1 cellular context compared by ENCODE assay signal in the genomic region with DNA sequence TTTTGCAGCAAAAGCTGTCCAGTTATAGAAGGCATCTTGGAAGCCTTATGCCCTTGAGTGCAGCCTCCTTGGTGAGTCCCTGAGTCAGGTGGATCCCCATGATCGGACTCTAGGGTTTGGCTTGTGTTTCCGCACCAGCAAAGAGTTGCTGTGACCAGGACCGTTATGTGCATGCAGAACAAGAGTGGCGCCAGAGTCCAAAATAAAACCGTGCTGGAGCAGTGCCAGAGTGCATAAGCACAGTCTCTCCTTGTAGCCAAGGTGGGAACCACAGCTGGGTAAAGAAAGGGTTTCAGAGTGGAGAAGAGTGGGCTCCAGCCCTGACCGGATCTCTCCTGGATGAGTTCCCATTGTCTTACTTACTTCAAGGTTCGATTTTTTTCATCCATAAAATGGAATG.
TF ChIP-seq lines count a peak whose summit lies in the region.

No MANE protein-coding gene starts in this region.

TF ChIP-seq in HepG2, 621 proteins besides CTCF, POLR2A, EP300 and RAD21 (continued from another document and continues in another):
- TF ChIP-seq, protein P1, sequence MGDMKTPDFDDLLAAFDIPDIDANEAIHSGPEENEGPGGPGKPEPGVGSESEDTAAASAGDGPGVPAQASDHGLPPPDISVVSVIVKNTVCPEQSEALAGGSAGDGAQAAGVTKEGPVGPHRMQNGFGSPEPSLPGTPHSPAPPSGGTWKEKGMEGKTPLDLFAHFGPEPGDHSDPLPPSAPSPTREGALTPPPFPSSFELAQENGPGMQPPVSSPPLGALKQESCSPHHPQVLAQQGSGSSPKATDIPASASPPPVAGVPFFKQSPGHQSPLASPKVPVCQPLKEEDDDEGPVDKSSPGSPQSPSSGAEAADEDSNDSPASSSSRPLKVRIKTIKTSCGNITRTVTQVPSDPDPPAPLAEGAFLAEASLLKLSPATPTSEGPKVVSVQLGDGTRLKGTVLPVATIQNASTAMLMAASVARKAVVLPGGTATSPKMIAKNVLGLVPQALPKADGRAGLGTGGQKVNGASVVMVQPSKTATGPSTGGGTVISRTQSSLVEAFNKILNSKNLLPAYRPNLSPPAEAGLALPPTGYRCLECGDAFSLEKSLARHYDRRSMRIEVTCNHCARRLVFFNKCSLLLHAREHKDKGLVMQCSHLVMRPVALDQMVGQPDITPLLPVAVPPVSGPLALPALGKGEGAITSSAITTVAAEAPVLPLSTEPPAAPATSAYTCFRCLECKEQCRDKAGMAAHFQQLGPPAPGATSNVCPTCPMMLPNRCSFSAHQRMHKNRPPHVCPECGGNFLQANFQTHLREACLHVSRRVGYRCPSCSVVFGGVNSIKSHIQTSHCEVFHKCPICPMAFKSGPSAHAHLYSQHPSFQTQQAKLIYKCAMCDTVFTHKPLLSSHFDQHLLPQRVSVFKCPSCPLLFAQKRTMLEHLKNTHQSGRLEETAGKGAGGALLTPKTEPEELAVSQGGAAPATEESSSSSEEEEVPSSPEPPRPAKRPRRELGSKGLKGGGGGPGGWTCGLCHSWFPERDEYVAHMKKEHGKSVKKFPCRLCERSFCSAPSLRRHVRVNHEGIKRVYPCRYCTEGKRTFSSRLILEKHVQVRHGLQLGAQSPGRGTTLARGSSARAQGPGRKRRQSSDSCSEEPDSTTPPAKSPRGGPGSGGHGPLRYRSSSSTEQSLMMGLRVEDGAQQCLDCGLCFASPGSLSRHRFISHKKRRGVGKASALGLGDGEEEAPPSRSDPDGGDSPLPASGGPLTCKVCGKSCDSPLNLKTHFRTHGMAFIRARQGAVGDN (CRISPR knock-in tag; IDR thresholded peaks at IDR 0.05), result peak; percentile 44; the same call in 1 of the 2 replicates
- TF ChIP-seq ZBTB38 (CRISPR knock-in tag; IDR thresholded peaks at IDR 0.05) (peak; percentile 97), ZNF550 (CRISPR knock-in tag; IDR thresholded peaks at IDR 0.05; ENCODE audit: borderline replicate concordance) (no peak), STAT5B (CRISPR knock-in tag; IDR thresholded peaks at IDR 0.05) (no peak), NFIC (IDR thresholded peaks at IDR 0.05; ENCODE audit: low read length) (0 out of 2 replicates have a peak, but pooled peaks have one; percentile 38), ZNF326 (CRISPR knock-in tag; IDR thresholded peaks at IDR 0.05; ENCODE audit: borderline replicate concordance) (no peak), ZFP36L2 (CRISPR knock-in tag; IDR thresholded peaks at IDR 0.05) (no peak), TRIM24 (CRISPR knock-in tag; IDR thresholded peaks at IDR 0.05) (0 out of 2 replicates have a peak, but pooled peaks have one; percentile 42), ISL2 (CRISPR knock-in tag; IDR thresholded peaks at IDR 0.05) (0 out of 2 replicates have a peak, but pooled peaks have one; percentile 19), ZNF546 (CRISPR knock-in tag; conservative IDR thresholded peaks at IDR 0.05) (no peak), NFATC3 (CRISPR knock-in tag; IDR thresholded peaks at IDR 0.05) (no peak), ZNF331 (CRISPR knock-in tag; IDR thresholded peaks at IDR 0.05) (no peak), ZNF891 (CRISPR knock-in tag; IDR thresholded peaks at IDR 0.05) (0 out of 2 replicates have a peak, but pooled peaks have one; percentile 45), NR2F6 (IDR thresholded peaks at IDR 0.05) (no peak), NR2F6 (CRISPR knock-in tag; IDR thresholded peaks at IDR 0.05) (0 out of 2 replicates have a peak, but pooled peaks have one; percentile 5), ZNF557 (CRISPR knock-in tag; IDR thresholded peaks at IDR 0.05) (no peak), SYNCRIP (IDR thresholded peaks at IDR 0.05; ENCODE audit: insufficient read depth, low read depth, low read length) (no peak), PITX1 (CRISPR knock-in tag; IDR thresholded peaks at IDR 0.05) (no peak), ZNF101 (CRISPR knock-in tag; IDR thresholded peaks at IDR 0.05; ENCODE audit: borderline replicate concordance, low read depth) (no peak), ZFP1 (CRISPR knock-in tag; IDR thresholded peaks at IDR 0.05) (0 out of 2 replicates have a peak, but pooled peaks have one; percentile 28), RBAK (CRISPR knock-in tag; IDR thresholded peaks at IDR 0.05) (0 out of 2 replicates have a peak, but pooled peaks have one; percentile 17), KDM5B (CRISPR knock-in tag; IDR thresholded peaks at IDR 0.05; ENCODE audit: borderline replicate concordance) (0 out of 2 replicates have a peak, but pooled peaks have one; percentile 18), PCBP2 (optimal IDR thresholded peaks at IDR 0.05; ENCODE audit: low read depth, low read length, poor library complexity, severe bottlenecking) (no peak), ZBTB7A (CRISPR knock-in tag; IDR thresholded peaks at IDR 0.05) (no peak), PHF5A (CRISPR knock-in tag; IDR thresholded peaks at IDR 0.05; ENCODE audit: low read depth, unreplicated experiment) (no peak), SALL1 (CRISPR knock-in tag; IDR thresholded peaks at IDR 0.05) (peak; percentile 37; the same call in 1 of the 2 replicates), HOXA7 (CRISPR knock-in tag; IDR thresholded peaks at IDR 0.05) (no peak), ZNF138 (CRISPR knock-in tag; IDR thresholded peaks at IDR 0.05; ENCODE audit: low read depth) (0 out of 2 replicates have a peak, but pooled peaks have one; percentile 37), HOXD1 (CRISPR knock-in tag; IDR thresholded peaks at IDR 0.05) (no peak)
- TF ChIP-seq, protein P2, sequence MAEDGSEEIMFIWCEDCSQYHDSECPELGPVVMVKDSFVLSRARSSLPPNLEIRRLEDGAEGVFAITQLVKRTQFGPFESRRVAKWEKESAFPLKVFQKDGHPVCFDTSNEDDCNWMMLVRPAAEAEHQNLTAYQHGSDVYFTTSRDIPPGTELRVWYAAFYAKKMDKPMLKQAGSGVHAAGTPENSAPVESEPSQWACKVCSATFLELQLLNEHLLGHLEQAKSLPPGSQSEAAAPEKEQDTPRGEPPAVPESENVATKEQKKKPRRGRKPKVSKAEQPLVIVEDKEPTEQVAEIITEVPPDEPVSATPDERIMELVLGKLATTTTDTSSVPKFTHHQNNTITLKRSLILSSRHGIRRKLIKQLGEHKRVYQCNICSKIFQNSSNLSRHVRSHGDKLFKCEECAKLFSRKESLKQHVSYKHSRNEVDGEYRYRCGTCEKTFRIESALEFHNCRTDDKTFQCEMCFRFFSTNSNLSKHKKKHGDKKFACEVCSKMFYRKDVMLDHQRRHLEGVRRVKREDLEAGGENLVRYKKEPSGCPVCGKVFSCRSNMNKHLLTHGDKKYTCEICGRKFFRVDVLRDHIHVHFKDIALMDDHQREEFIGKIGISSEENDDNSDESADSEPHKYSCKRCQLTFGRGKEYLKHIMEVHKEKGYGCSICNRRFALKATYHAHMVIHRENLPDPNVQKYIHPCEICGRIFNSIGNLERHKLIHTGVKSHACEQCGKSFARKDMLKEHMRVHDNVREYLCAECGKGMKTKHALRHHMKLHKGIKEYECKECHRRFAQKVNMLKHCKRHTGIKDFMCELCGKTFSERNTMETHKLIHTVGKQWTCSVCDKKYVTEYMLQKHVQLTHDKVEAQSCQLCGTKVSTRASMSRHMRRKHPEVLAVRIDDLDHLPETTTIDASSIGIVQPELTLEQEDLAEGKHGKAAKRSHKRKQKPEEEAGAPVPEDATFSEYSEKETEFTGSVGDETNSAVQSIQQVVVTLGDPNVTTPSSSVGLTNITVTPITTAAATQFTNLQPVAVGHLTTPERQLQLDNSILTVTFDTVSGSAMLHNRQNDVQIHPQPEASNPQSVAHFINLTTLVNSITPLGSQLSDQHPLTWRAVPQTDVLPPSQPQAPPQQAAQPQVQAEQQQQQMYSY (CRISPR knock-in tag; IDR thresholded peaks at IDR 0.05), result no peak
- TF ChIP-seq, protein P3, sequence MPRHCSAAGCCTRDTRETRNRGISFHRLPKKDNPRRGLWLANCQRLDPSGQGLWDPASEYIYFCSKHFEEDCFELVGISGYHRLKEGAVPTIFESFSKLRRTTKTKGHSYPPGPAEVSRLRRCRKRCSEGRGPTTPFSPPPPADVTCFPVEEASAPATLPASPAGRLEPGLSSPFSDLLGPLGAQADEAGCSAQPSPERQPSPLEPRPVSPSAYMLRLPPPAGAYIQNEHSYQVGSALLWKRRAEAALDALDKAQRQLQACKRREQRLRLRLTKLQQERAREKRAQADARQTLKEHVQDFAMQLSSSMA (CRISPR knock-in tag; IDR thresholded peaks at IDR 0.05), result no peak
- TF ChIP-seq, protein P4, sequence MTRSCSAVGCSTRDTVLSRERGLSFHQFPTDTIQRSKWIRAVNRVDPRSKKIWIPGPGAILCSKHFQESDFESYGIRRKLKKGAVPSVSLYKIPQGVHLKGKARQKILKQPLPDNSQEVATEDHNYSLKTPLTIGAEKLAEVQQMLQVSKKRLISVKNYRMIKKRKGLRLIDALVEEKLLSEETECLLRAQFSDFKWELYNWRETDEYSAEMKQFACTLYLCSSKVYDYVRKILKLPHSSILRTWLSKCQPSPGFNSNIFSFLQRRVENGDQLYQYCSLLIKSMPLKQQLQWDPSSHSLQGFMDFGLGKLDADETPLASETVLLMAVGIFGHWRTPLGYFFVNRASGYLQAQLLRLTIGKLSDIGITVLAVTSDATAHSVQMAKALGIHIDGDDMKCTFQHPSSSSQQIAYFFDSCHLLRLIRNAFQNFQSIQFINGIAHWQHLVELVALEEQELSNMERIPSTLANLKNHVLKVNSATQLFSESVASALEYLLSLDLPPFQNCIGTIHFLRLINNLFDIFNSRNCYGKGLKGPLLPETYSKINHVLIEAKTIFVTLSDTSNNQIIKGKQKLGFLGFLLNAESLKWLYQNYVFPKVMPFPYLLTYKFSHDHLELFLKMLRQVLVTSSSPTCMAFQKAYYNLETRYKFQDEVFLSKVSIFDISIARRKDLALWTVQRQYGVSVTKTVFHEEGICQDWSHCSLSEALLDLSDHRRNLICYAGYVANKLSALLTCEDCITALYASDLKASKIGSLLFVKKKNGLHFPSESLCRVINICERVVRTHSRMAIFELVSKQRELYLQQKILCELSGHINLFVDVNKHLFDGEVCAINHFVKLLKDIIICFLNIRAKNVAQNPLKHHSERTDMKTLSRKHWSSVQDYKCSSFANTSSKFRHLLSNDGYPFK (CRISPR knock-in tag; IDR thresholded peaks at IDR 0.05; ENCODE audit: borderline replicate concordance), result 0 out of 2 replicates have a peak, but pooled peaks have one; percentile 20
- TF ChIP-seq, protein P5, sequence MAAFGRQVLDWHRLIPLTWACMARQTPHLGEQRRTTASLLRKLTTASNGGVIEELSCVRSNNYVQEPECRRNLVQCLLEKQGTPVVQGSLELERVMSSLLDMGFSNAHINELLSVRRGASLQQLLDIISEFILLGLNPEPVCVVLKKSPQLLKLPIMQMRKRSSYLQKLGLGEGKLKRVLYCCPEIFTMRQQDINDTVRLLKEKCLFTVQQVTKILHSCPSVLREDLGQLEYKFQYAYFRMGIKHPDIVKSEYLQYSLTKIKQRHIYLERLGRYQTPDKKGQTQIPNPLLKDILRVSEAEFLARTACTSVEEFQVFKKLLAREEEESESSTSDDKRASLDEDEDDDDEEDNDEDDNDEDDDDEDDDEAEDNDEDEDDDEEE (CRISPR knock-in tag; IDR thresholded peaks at IDR 0.05), result 0 out of 2 replicates have a peak, but pooled peaks have one; percentile 18
- TF ChIP-seq, protein P6, sequence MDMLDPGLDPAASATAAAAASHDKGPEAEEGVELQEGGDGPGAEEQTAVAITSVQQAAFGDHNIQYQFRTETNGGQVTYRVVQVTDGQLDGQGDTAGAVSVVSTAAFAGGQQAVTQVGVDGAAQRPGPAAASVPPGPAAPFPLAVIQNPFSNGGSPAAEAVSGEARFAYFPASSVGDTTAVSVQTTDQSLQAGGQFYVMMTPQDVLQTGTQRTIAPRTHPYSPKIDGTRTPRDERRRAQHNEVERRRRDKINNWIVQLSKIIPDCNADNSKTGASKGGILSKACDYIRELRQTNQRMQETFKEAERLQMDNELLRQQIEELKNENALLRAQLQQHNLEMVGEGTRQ (IDR thresholded peaks at IDR 0.05; ENCODE audit: low read depth, low read length), result no peak
- TF ChIP-seq, protein P6 (CRISPR knock-in tag; IDR thresholded peaks at IDR 0.05; ENCODE audit: borderline replicate concordance), result no peak
- TF ChIP-seq, protein P7, sequence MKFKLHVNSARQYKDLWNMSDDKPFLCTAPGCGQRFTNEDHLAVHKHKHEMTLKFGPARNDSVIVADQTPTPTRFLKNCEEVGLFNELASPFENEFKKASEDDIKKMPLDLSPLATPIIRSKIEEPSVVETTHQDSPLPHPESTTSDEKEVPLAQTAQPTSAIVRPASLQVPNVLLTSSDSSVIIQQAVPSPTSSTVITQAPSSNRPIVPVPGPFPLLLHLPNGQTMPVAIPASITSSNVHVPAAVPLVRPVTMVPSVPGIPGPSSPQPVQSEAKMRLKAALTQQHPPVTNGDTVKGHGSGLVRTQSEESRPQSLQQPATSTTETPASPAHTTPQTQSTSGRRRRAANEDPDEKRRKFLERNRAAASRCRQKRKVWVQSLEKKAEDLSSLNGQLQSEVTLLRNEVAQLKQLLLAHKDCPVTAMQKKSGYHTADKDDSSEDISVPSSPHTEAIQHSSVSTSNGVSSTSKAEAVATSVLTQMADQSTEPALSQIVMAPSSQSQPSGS (CRISPR knock-in tag; IDR thresholded peaks at IDR 0.05), result no peak
- TF ChIP-seq, protein P8, sequence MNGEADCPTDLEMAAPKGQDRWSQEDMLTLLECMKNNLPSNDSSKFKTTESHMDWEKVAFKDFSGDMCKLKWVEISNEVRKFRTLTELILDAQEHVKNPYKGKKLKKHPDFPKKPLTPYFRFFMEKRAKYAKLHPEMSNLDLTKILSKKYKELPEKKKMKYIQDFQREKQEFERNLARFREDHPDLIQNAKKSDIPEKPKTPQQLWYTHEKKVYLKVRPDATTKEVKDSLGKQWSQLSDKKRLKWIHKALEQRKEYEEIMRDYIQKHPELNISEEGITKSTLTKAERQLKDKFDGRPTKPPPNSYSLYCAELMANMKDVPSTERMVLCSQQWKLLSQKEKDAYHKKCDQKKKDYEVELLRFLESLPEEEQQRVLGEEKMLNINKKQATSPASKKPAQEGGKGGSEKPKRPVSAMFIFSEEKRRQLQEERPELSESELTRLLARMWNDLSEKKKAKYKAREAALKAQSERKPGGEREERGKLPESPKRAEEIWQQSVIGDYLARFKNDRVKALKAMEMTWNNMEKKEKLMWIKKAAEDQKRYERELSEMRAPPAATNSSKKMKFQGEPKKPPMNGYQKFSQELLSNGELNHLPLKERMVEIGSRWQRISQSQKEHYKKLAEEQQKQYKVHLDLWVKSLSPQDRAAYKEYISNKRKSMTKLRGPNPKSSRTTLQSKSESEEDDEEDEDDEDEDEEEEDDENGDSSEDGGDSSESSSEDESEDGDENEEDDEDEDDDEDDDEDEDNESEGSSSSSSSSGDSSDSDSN (CRISPR knock-in tag; IDR thresholded peaks at IDR 0.05), result no peak
- TF ChIP-seq, protein P9, sequence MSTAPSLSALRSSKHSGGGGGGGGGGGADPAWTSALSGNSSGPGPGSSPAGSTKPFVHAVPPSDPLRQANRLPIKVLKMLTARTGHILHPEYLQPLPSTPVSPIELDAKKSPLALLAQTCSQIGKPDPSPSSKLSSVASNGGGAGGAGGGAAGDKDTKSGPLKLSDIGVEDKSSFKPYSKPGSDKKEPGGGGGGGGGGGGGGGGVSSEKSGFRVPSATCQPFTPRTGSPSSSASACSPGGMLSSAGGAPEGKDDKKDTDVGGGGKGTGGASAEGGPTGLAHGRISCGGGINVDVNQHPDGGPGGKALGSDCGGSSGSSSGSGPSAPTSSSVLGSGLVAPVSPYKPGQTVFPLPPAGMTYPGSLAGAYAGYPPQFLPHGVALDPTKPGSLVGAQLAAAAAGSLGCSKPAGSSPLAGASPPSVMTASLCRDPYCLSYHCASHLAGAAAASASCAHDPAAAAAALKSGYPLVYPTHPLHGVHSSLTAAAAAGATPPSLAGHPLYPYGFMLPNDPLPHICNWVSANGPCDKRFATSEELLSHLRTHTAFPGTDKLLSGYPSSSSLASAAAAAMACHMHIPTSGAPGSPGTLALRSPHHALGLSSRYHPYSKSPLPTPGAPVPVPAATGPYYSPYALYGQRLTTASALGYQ (CRISPR knock-in tag; IDR thresholded peaks at IDR 0.05), result no peak
